ENCODE assay signal across 35 cellular contexts in genomic region chr15:84967380-84967779, GRCh38. TPM values are rescaled to one million over a fixed set of nuclear protein-coding genes. Genes with fewer than 3 reads are reported as not detected.
A peak's percentile ranks its signal among the peaks of the same experiment; 100 is the strongest.
DNase-seq lines count a peak whose midpoint lies in the region; ATAC-seq, FAIRE-seq and TF ChIP-seq lines count a peak whose summit lies in the region.
"Had no signal": no experiment of that assay in that cellular context is flagged by ENCODE, and none has a peak within 500 bp of the region (broad histone marks: within the 10 kb centered on the region; RNA-seq: fewer than 3 reads in every experiment).

No MANE protein-coding gene starts in this region.

- no peak for TF ChIP-seq EP300 in K562 (IDR thresholded peaks at IDR 0.05; ENCODE audit: low read length)

- H2BK20ac ChIP-seq in IMR-90 (ENCODE audit: low read depth, low read length): peak overlapping the region; percentile 48

- H2BK120ac ChIP-seq in IMR-90 (ENCODE audit: low read depth, low read length): peak overlapping the region; percentile 84

- H3K36me3 Mint-ChIP-seq in Caco-2 (ENCODE audit: insufficient read depth, unreplicated experiment): no peaks in the 10 kb centered on the region

- no peaks in the 10 kb centered on the region for H3K27me3 Mint-ChIP-seq in Caco-2 (ENCODE audit: insufficient read depth, unreplicated experiment)

- H3K4me2 ChIP-seq in IMR-90 (ENCODE audit: low read depth, low read length) (no peak overlapping the region), K562 (ENCODE audit: insufficient read depth, low read length) (no peak overlapping the region)

- H3K18ac ChIP-seq in IMR-90 (ENCODE audit: low read depth, low read length): no peak overlapping the region; the same call in 1 of the 2 replicates

- H2BK5ac ChIP-seq in IMR-90 (ENCODE audit: low read depth, low read length, poor library complexity, severe bottlenecking): no peak overlapping the region

- H4K20me1 ChIP-seq in IMR-90 (ENCODE audit: insufficient read depth, low read length) (no peaks in the 10 kb centered on the region), K562 (replicated peaks; ENCODE audit: control insufficient read depth, insufficient read depth, low read length) (no peaks in the 10 kb centered on the region)

- no peak overlapping the region for H3K9ac ChIP-seq in IMR-90 (ENCODE audit: low read depth, low read length)
- H3K9ac ChIP-seq in K562 (ENCODE audit: insufficient read depth in 1 of 2, low read depth in 2 of 2, low read length in 2 of 2): no peak overlapping the region
- H3K9ac ChIP-seq: parathyroid adenoma had no signal

- peak overlapping the region; percentile 59 for H3K27ac Mint-ChIP-seq in Caco-2 (ENCODE audit: unreplicated experiment)
- H3K27ac Mint-ChIP-seq: activated B cell treated with CpG ODN at 0.5 μM for 24 hours; activated CD4-positive, alpha-beta T cell treated with anti-CD3 and anti-CD28 coated beads, Interleukin-2, amount 10 ng/mL, durations not matched to agents 7 days and 5 days had no signal

- H3K36me3 ChIP-seq in Caco-2 (ENCODE audit: control insufficient read depth, insufficient read depth, low read length) (no peaks in the 10 kb centered on the region), IMR-90 (ENCODE audit: control insufficient read depth, insufficient read depth, low read length) (no peaks in the 10 kb centered on the region), K562 (ENCODE audit: control insufficient read depth, insufficient read depth, low read length) (no peaks in the 10 kb centered on the region)
- H3K36me3 ChIP-seq: esophagus squamous epithelium, Peyer's patch, suprapubic skin had no signal

- BruUV-seq in Caco-2 (replicated peaks; lab: Mats Ljungman, UMichigan) (no TSS peak), IMR-90 (replicated peaks; lab: Mats Ljungman, UMichigan) (no TSS peak), K562 (replicated peaks; lab: Mats Ljungman, UMichigan) (no TSS peak)

- no peak overlapping the region for H3K56ac ChIP-seq in IMR-90 (ENCODE audit: extremely low read depth, insufficient read depth, low read length)

- peak overlapping the region; percentile 34; the same call in 1 of the 2 replicates for H4K5ac ChIP-seq in IMR-90 (ENCODE audit: low read depth, low read length)

- H3K4ac ChIP-seq in IMR-90 (ENCODE audit: low read depth, low read length): peak overlapping the region; percentile 77

- no peak overlapping the region for H3K27ac ChIP-seq in IMR-90 (ENCODE audit: insufficient read depth, low read length)
- H3K27ac ChIP-seq in K562 (ENCODE audit: extremely low read depth, low read depth, low read length): no peak overlapping the region; the same call in 2 of the 3 replicates
- H3K27ac ChIP-seq: esophagus squamous epithelium, parathyroid adenoma, Peyer's patch, suprapubic skin had no signal

- H3K14ac ChIP-seq in IMR-90 (replicated peaks; ENCODE audit: low read depth, low read length): peak overlapping the region; percentile 45; the same call in 1 of the 2 replicates

- no peaks in the 10 kb centered on the region; the same call in 1 of the 2 replicates for H3K9me3 ChIP-seq in Caco-2
- peaks cover 7% of the 10 kb centered on the region for H3K9me3 ChIP-seq in IMR-90 (ENCODE audit: control insufficient read depth, insufficient read depth, low read length)
- H3K9me3 ChIP-seq in K562 (replicated peaks; ENCODE audit: control insufficient read depth, insufficient read depth, low read depth, low read length): 0 out of 2 replicates have a peak, but pooled peaks cover 5% of the 10 kb centered on the region
- H3K9me3 ChIP-seq: Peyer's patch, suprapubic skin had no signal

- no peak overlapping the region for H3K23ac ChIP-seq in IMR-90 (ENCODE audit: low read depth, low read length)

- intact Hi-C loops in Caco-2 (cut with micrococcal nuclease; ENCODE audit: unreplicated experiment) (no loop called here), IMR-90 (cut with micrococcal nuclease) (no loop called here), K562 (cut with micrococcal nuclease) (no loop called here)

- H3K4me1 ChIP-seq in Caco-2: no peaks in the 10 kb centered on the region
- no peaks in the 10 kb centered on the region for H3K4me1 ChIP-seq in IMR-90 (ENCODE audit: control insufficient read depth, insufficient read depth, low read length)
- H3K4me1 ChIP-seq in K562 (replicated peaks in 1 of 2; ENCODE audit: control insufficient read depth in 2 of 2, insufficient read depth in 2 of 2, low read length in 2 of 2): peaks cover 0 to 12% of the 10 kb centered on the region in 2 experiments; a peak in 3 of 5 replicates
- H3K4me1 ChIP-seq: Peyer's patch, suprapubic skin had no signal

- WGBS in IMR-90 (ENCODE audit: extremely low coverage in 2 of 2, insufficient read length in 1 of 2), 2 experiments: 30% methylated on average over 3 of the region's 3 CpGs; no CpG with 5 or more reads in 1 of the 2 experiments
- WGBS in K562 (ENCODE audit: insufficient coverage, low coverage, missing lambda C conversion rate): 57% methylated on average over 2 of the region's 3 CpGs

- CTCF ChIA-PET in Caco-2 (lab: Charles Lee) (no interaction called here), IMR-90 (lab: Yijun Ruan, JAX) (no interaction called here), K562 (lab: Yijun Ruan, JAX; ENCODE audit: low intra/inter-chr PET ratio) (no interaction called here)

- no peak overlapping the region; the same call in 2 of the 3 replicates for H2BK15ac ChIP-seq in IMR-90 (ENCODE audit: low read depth, low read length)

- ATAC-seq in IMR-90 (ENCODE audit: low read depth) (no peak), K562 (no peak; the same call in 2 of the 3 replicates)
- ATAC-seq: left colon had no signal

- H2AFZ ChIP-seq in IMR-90 (replicated peaks; ENCODE audit: low read length, poor library complexity): peak overlapping the region; percentile 1
- H2AFZ ChIP-seq in K562 (ENCODE audit: low read depth, low read length): peak overlapping the region; percentile 18; the same call in 1 of the 2 replicates
- H2AFZ ChIP-seq: parathyroid adenoma had no signal

- POLR2A ChIA-PET in Caco-2 (lab: Charles Lee) (no interaction called here), IMR-90 (lab: Charles Lee; ENCODE audit: unreplicated experiment) (interaction anchor here (0.6 kb wide), 1 partner anchor 8 kb away, joined by 3 read pairs; no protein-coding TSS in a partner anchor), K562 (lab: Yijun Ruan, JAX) (no interaction called here)

- peak overlapping the region; percentile 40 to 85; a peak in 2 of 4 replicates for H4K8ac ChIP-seq in IMR-90 (ENCODE audit: low read depth in 2 of 2, low read length in 2 of 2)

- H3K4me1 Mint-ChIP-seq in Caco-2 (ENCODE audit: low read depth, unreplicated experiment): peaks cover 3% of the 10 kb centered on the region
- H3K4me1 Mint-ChIP-seq: activated B cell treated with CpG ODN at 0.5 μM for 24 hours; activated CD4-positive, alpha-beta T cell treated with anti-CD3 and anti-CD28 coated beads, Interleukin-2, amount 10 ng/mL, durations not matched to agents 7 days and 5 days; CD4-positive, CD25-positive, alpha-beta regulatory T cell; central memory CD8-positive, alpha-beta T cell had no signal

- TF ChIP-seq RAD21 in IMR-90 (IDR thresholded peaks at IDR 0.05; ENCODE audit: low read length) (no peak), K562 (CRISPR knock-in tag; conservative IDR thresholded peaks at IDR 0.05 in 1 of 2, IDR thresholded peaks at IDR 0.05 in 1 of 2) (no peak)

- H3K27me3 ChIP-seq in Caco-2 (replicated peaks; ENCODE audit: control insufficient read depth, insufficient read depth, low read length) (no peaks in the 10 kb centered on the region), IMR-90 (ENCODE audit: control insufficient read depth, insufficient read depth, low read length) (0 out of 2 replicates have a peak, but pooled peaks cover 5% of the 10 kb centered on the region), K562 (ENCODE audit: control insufficient read depth in 2 of 2, insufficient read depth in 2 of 2, low read length in 2 of 2) (no peaks in the 10 kb centered on the region)
- H3K27me3 ChIP-seq: esophagus squamous epithelium, Peyer's patch, suprapubic skin had no signal

- no peaks in the 10 kb centered on the region for H3K79me2 ChIP-seq in K562 (ENCODE audit: control insufficient read depth, insufficient read depth, low read length)
- H3K79me2 ChIP-seq: parathyroid adenoma had no signal

- peak overlapping the region; percentile 78 for H4K91ac ChIP-seq in IMR-90 (ENCODE audit: insufficient read depth, low read depth, low read length)

- H3K9me3 Mint-ChIP-seq in Caco-2 (ENCODE audit: unreplicated experiment): peaks cover 15% of the 10 kb centered on the region
- H3K9me3 Mint-ChIP-seq: central memory CD8-positive, alpha-beta T cell had no signal

- TF ChIP-seq CTCF in Caco-2 (IDR thresholded peaks at IDR 0.05; ENCODE audit: insufficient read depth in 1 of 2, low read depth in 1 of 2, low read length in 1 of 2, severe bottlenecking in 1 of 2, unreplicated experiment in 1 of 2): no peak
- no peak for TF ChIP-seq CTCF in IMR-90 (conservative IDR thresholded peaks at IDR 0.05; ENCODE audit: low read depth, low read length)
- TF ChIP-seq CTCF in K562 (IDR thresholded peaks at IDR 0.05 in 2 of 3, conservative IDR thresholded peaks at IDR 0.05 in 1 of 3; ENCODE audit: insufficient read depth in 2 of 3, low read depth in 1 of 3, low read length in 3 of 3): no peak

- peak overlapping the region; percentile 74; the same call in 1 of the 2 replicates for H2AK5ac ChIP-seq in IMR-90 (ENCODE audit: low read depth, low read length)

- H3K79me1 ChIP-seq in IMR-90 (ENCODE audit: low read depth in 1 of 2, low read length in 2 of 2): no peaks in the 10 kb centered on the region

- FAIRE-seq in K562 (lab: Jason Lieb, UNC) (no peak), H54 (lab: Jason Lieb, UNC) (no peak)
- FAIRE-seq: D721Med, endometrium, GM19239, HTR-8/SVneo, small intestine had no signal

- no peak overlapping the region for H3K4me3 Mint-ChIP-seq in Caco-2 (ENCODE audit: unreplicated experiment)
- H3K4me3 Mint-ChIP-seq: activated B cell treated with CpG ODN at 0.5 μM for 24 hours; activated CD4-positive, alpha-beta T cell treated with anti-CD3 and anti-CD28 coated beads, Interleukin-2, amount 10 ng/mL, durations not matched to agents 7 days and 5 days; CD4-positive, CD25-positive, alpha-beta regulatory T cell; central memory CD8-positive, alpha-beta T cell had no signal

- no peak for DNase-seq in Caco-2
- no peak for DNase-seq in IMR-90
- DNase-seq in K562 (ENCODE audit: extremely low read depth in 1 of 4, low spot score in 3 of 4): no peak
- peak; percentile 37 for DNase-seq in mesenteric fat pad (ENCODE audit: low spot score)
- no peak for DNase-seq in H54 (ENCODE audit: insufficient read length, low spot score)
- no peak for DNase-seq in activated CD4-positive, alpha-beta T cell treated with anti-CD3 and anti-CD28 coated beads, Interleukin-2, amount 50 U/mL, for 1 hour
- no peak for DNase-seq in activated CD8-positive, alpha-beta memory T cell treated with anti-CD3 and anti-CD28 coated beads for 24 hours
- no peak for DNase-seq in HuH-7 (ENCODE audit: low spot score)
- DNase-seq: activated B cell treated with CpG ODN at 0.5 μM for 24 hours; activated CD4-positive, alpha-beta T cell treated with anti-CD3 and anti-CD28 coated beads, Interleukin-2, amount 10 ng/mL, durations not matched to agents 7 days and 5 days; activated naive CD4-positive, alpha-beta T cell; CD4-positive, CD25-positive, alpha-beta regulatory T cell; esophagus squamous epithelium; foreskin melanocyte; GOT3; hippocampal formation; Karpas-422; left colon; NCI-H1436 treated with DMSO at 0.1 percent for 48 hours; NCI-H2081 treated with DMSO at 0.1 percent for 48 hours; NCI-H345; NCI-H69; Peyer's patch; retina; SHP77; small intestine; stimulated activated naive CD4-positive, alpha-beta T cell; T1000 had no signal

- H2AK9ac ChIP-seq in IMR-90 (replicated peaks; ENCODE audit: low read depth, low read length, poor library complexity): no peak overlapping the region

- H3K9me1 ChIP-seq in IMR-90 (ENCODE audit: insufficient read depth, low read length) (peaks cover 5% of the 10 kb centered on the region; the same call in 1 of the 2 replicates), K562 (ENCODE audit: control insufficient read depth, insufficient read depth, low read length) (no peaks in the 10 kb centered on the region)

- no peak for TF ChIP-seq POLR2A in IMR-90 (IDR thresholded peaks at IDR 0.05; ENCODE audit: low read depth, low read length)
- TF ChIP-seq POLR2A in K562 (conservative IDR thresholded peaks at IDR 0.05): no peak
- TF ChIP-seq POLR2A in H54 (IDR thresholded peaks at IDR 0.05; ENCODE audit: low read depth, low read length): no peak

- H3K4me3 ChIP-seq in Caco-2 (ENCODE audit: low read depth, low read length) (no peak overlapping the region), IMR-90 (ENCODE audit: insufficient read depth, low read depth, low read length) (no peak overlapping the region), K562 (no peak overlapping the region)
- H3K4me3 ChIP-seq: esophagus squamous epithelium, Peyer's patch, suprapubic skin had no signal

- in situ Hi-C loops in IMR-90 (cut with MboI; ENCODE audit: low sequenced_read_pairs) (loop anchor here (25.0 kb wide), 1 partner anchor 320 kb away; no protein-coding TSS in a partner anchor), K562 (cut with MboI) (no loop called here)

- dilution Hi-C loops in IMR-90 (cut with HindIII; ENCODE audit: low sequenced_read_pairs, unreplicated experiment): no loop called here

RNA-seq across cellular contexts. Expression of gene PDE8A, which starts 14.3 kb away (rescaled TPM):
- total RNA-seq in Caco-2 (2022): 25.2 and 32.0 TPM in 2 replicates
- 32.4 and 40.3 TPM in 2 replicates for total RNA-seq in IMR-90 (2012; rRNA removed)
- polyA plus RNA-seq in IMR-90 (2012; rRNA removed): 27.9 and 35.9 TPM in 2 replicates
- 6.7 and 13.5 TPM in 2 replicates for polyA plus RNA-seq in IMR-90 (2012; cell fraction: cytosol; rRNA removed)
- polyA plus RNA-seq in IMR-90 (2012; cell fraction: nucleus; rRNA removed; ENCODE audit: low replicate concordance): 26.0 and 126 TPM in 2 replicates
- 146 and 283 TPM in 2 replicates for total RNA-seq in K562 (2011; cell fraction: chromatin; rRNA removed; ENCODE audit: low replicate concordance)
- 42.5 and 64.0 TPM in 2 replicates for total RNA-seq in K562 (2011; cell fraction: nucleolus; rRNA removed)
- total RNA-seq in K562 (2011; cell fraction: nucleoplasm; rRNA removed): 102 and 103 TPM in 2 replicates
- 16.8 and 17.6 TPM in 2 replicates for total RNA-seq in K562 (2014; rRNA removed)
- total RNA-seq in K562 (2014; rRNA removed; fragmentation: Illumina TruSeq; extraction: Trizol): 20.5 and 25.5 TPM in 2 replicates
- total RNA-seq in K562 (2015; rRNA removed; fragmentation: Illumina TruSeq; extraction: Trizol): 19.8 and 22.3 TPM in 2 replicates
- total RNA-seq in K562 (2021): 19.8 and 20.9 TPM in 2 replicates
- 37.1 and 40.3 TPM in 2 replicates for polyA plus RNA-seq in K562 (2011; rRNA removed)
- 11.1 and 16.1 TPM in 2 replicates for polyA plus RNA-seq in K562 (2011; cell fraction: cytosol; rRNA removed)
- 76.0 and 83.4 TPM in 2 replicates for polyA plus RNA-seq in K562 (2011; cell fraction: nucleus; rRNA removed)
- polyA plus RNA-seq in K562 (2012): 11.8 and 13.9 TPM in 2 replicates
- polyA plus RNA-seq in K562 (2014; fragmentation: Illumina TruSeq; extraction: Trizol): 23.7 and 26.4 TPM in 2 replicates
- 1 to 10 TPM; 5.9 to 7.9 TPM for polyA plus RNA-seq in K562 (2014; fragmentation: Nextera tagmentation; extraction: Ambion mirVana)
- polyA plus RNA-seq in K562 (2014; rRNA removed): 21.0 and 24.4 TPM in 2 replicates
- polyA minus RNA-seq in K562 (2011; rRNA and poly(A)+ RNA removed): 52.2 and 52.6 TPM in 2 replicates
- 11.0 and 19.1 TPM in 2 replicates for polyA minus RNA-seq in K562 (2011; cell fraction: cytosol; rRNA and poly(A)+ RNA removed)
- 34.6 and 64.8 TPM in 2 replicates for polyA minus RNA-seq in K562 (2011; cell fraction: nucleus; rRNA and poly(A)+ RNA removed)
- total RNA-seq in mesenteric fat pad: 80.4 TPM
